ENCODE assay signal across 12 cellular contexts in the genomic region with DNA sequence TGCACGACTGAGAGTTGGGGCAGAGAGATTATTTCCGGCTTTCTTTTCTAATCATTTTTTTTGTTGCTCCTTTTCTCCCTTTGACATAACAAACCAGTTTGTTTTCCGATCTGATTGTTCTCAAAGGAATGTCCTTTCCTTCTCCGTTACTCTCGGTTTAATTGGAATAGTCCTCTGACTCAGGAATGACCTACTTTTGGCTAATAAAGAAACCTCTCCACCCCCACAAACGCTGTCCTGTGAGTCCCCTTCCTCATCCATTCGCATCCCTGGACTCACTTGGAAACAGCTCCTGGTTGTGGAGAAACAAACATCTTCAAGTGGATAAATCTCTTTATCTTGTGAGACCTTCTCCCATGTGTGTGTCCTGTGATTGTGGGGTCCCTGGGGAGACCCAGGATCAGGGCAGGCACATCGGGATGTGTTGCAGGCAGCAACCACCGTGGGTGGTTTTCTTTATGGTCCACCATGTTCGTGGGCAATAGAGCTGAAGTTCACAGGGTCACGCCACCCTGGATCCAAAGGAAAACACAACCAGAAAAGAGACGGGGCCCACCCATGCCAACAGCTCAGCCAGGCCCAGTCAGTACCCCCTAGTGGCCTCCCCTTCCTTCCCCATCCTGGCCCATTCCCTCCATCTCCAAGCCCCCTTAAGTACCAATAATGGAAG. TPM values are rescaled to one million over a fixed set of nuclear protein-coding genes. Genes with fewer than 3 reads are reported as not detected.
DNase-seq lines count a peak whose midpoint lies in the region; ATAC-seq and TF ChIP-seq lines count a peak whose summit lies in the region.
"Had no signal": no experiment of that assay in that cellular context is flagged by ENCODE, and none has a peak within 500 bp of the region (broad histone marks: within the 10 kb centered on the region; RNA-seq: fewer than 3 reads in every experiment).

No MANE protein-coding gene starts in this region.

- H2AFZ ChIP-seq in PC-3 (ENCODE audit: low read length): peak overlapping the region; percentile 40; the same call in 1 of the 2 replicates

- H3K36me3 Mint-ChIP-seq in nephron progenitor cell (ENCODE audit: low read depth) (no peaks in the 10 kb centered on the region), glutamatergic neuron (ENCODE audit: unreplicated experiment) (no peaks in the 10 kb centered on the region)

- no peaks in the 10 kb centered on the region for H3F3A ChIP-seq in PC-3 (ENCODE audit: low read length, unreplicated experiment)

- H3K9me3 Mint-ChIP-seq in nephron progenitor cell (peaks cover 3% of the 10 kb centered on the region), glutamatergic neuron (ENCODE audit: unreplicated experiment) (no peaks in the 10 kb centered on the region)
- H3K9me3 Mint-ChIP-seq: CD14-positive monocyte had no signal

- H3K4me2 ChIP-seq in PC-3 (ENCODE audit: low read length): peak overlapping the region; percentile 78

- no peaks in the 10 kb centered on the region for H4K20me1 ChIP-seq in PC-3 (ENCODE audit: low read length)

- ATAC-seq in PC-3: peak; percentile 72
- no peak for ATAC-seq in GM19328 (IDR thresholded peaks at IDR 0.05; ENCODE audit: unreplicated experiment)
- ATAC-seq in HG02798 (IDR thresholded peaks at IDR 0.05; ENCODE audit: poor library complexity, unreplicated experiment): no peak
- ATAC-seq in mucosa of descending colon: no peak

- peak overlapping the region; percentile 75 for H3K27ac Mint-ChIP-seq in nephron progenitor cell
- no peak overlapping the region for H3K27ac Mint-ChIP-seq in glutamatergic neuron (ENCODE audit: unreplicated experiment)

- H3K4me1 ChIP-seq in PC-3 (ENCODE audit: insufficient read depth, low read length) (peaks cover 39% of the 10 kb centered on the region), mucosa of descending colon (ENCODE audit: low read depth) (peaks cover 2% of the 10 kb centered on the region)
- H3K4me1 ChIP-seq: tibial artery had no signal

- intact Hi-C loops in PC-3 (cut with micrococcal nuclease): no loop called here
- intact Hi-C loops in mucosa of descending colon (cut with DNase I, micrococcal nuclease): no loop called here

- H3K9me3 ChIP-seq in PC-3 (ENCODE audit: low read length): no peaks in the 10 kb centered on the region
- H3K9me3 ChIP-seq in mucosa of descending colon: no peaks in the 10 kb centered on the region
- H3K9me3 ChIP-seq: tibial artery had no signal

- H3K36me3 ChIP-seq in PC-3 (ENCODE audit: low read depth, low read length): no peaks in the 10 kb centered on the region
- no peaks in the 10 kb centered on the region for H3K36me3 ChIP-seq in mucosa of descending colon (ENCODE audit: low read depth)
- H3K36me3 ChIP-seq: tibial artery had no signal

- TF ChIP-seq CTCF in PC-3 (conservative IDR thresholded peaks at IDR 0.05; ENCODE audit: low read depth, low read length) (no peak; the same call in 1 of the 2 replicates), choroid plexus epithelial cell (conservative IDR thresholded peaks at IDR 0.05; ENCODE audit: low read depth, low read length) (no peak), nephron progenitor cell (IDR thresholded peaks at IDR 0.05) (no peak), glutamatergic neuron (IDR thresholded peaks at IDR 0.05; ENCODE audit: partially characterized antibody, unreplicated experiment) (no peak), mucosa of descending colon (IDR thresholded peaks at IDR 0.05) (no peak)

- H3K4me1 Mint-ChIP-seq in nephron progenitor cell (peaks cover 33% of the 10 kb centered on the region), glutamatergic neuron (ENCODE audit: low read depth, unreplicated experiment) (peaks cover 3% of the 10 kb centered on the region)

- no peaks in the 10 kb centered on the region for H3K79me2 ChIP-seq in PC-3 (ENCODE audit: low read length)

- H3K4me3 ChIP-seq in PC-3 (ENCODE audit: low read length) (peak overlapping the region; percentile 28; the same call in 1 of the 2 replicates), choroid plexus epithelial cell (ENCODE audit: low read depth, low read length) (no peak overlapping the region), mucosa of descending colon (no peak overlapping the region)
- H3K4me3 ChIP-seq: tibial artery had no signal

- no peak overlapping the region for H3K4me3 Mint-ChIP-seq in nephron progenitor cell
- no peak overlapping the region for H3K4me3 Mint-ChIP-seq in glutamatergic neuron (ENCODE audit: unreplicated experiment)
- H3K4me3 Mint-ChIP-seq: CD14-positive monocyte had no signal

- POLR2A ChIA-PET in PC-3 (lab: Charles Lee; ENCODE audit: unreplicated experiment): no interaction called here

- CTCF ChIA-PET in PC-3 (lab: Charles Lee): no interaction called here

- H3K27me3 ChIP-seq in PC-3 (ENCODE audit: low read length): no peaks in the 10 kb centered on the region
- H3K27me3 ChIP-seq: tibial artery had no signal

- peak overlapping the region; percentile 89 for H3K27ac ChIP-seq in PC-3 (ENCODE audit: low read length)
- H3K27ac ChIP-seq: tibial artery had no signal

- 0 out of 2 replicates have a peak overlapping the region, but pooled peaks have one; percentile 26 for H3K9ac ChIP-seq in PC-3 (ENCODE audit: low read length)

- BruUV-seq in PC-3 (replicated peaks; lab: Mats Ljungman, UMichigan): no TSS peak

- H3K27me3 Mint-ChIP-seq in nephron progenitor cell (ENCODE audit: low read depth, poor library complexity) (peaks cover 15% of the 10 kb centered on the region), glutamatergic neuron (ENCODE audit: unreplicated experiment) (peaks cover 2% of the 10 kb centered on the region)

- H3K9me2 ChIP-seq in PC-3 (replicated peaks; ENCODE audit: low read length): no peaks in the 10 kb centered on the region

- DNase-seq in AG20443 (ENCODE audit: low spot score) (peak; percentile 73), PC-3 (peak; percentile 87), choroid plexus epithelial cell (ENCODE audit: low read depth) (peak; percentile 40), nephron progenitor cell (no peak), glutamatergic neuron (no peak), mucosa of descending colon (no peak)
- DNase-seq: effector CD4-positive, alpha-beta T cell; NCI-H1930 had no signal

RNA-seq across cellular contexts. Expression of gene NEK6, which starts 45.2 kb away (rescaled TPM):
- 21.1 and 22.1 TPM in 2 replicates for total RNA-seq in PC-3 (2014; rRNA removed)
- 5.4 TPM for total RNA-seq in glutamatergic neuron (ENCODE audit: unreplicated experiment)
- total RNA-seq in mucosa of descending colon: 10 to 100 TPM; 41.1 to 65.0 (median 51.8) TPM

Comparison
In these comparisons a context has a peak if more than half of its experiments do, and no peak if none do; other contexts are left out.
1. DNase-seq: peak in AG20443 (single experiment), PC-3 (single experiment) and choroid plexus epithelial cell (single experiment); none in nephron progenitor cell (single experiment), glutamatergic neuron (single experiment) and mucosa of descending colon (0 of 3).